ENCODE assay signal across 9 cellular contexts in the genomic region with DNA sequence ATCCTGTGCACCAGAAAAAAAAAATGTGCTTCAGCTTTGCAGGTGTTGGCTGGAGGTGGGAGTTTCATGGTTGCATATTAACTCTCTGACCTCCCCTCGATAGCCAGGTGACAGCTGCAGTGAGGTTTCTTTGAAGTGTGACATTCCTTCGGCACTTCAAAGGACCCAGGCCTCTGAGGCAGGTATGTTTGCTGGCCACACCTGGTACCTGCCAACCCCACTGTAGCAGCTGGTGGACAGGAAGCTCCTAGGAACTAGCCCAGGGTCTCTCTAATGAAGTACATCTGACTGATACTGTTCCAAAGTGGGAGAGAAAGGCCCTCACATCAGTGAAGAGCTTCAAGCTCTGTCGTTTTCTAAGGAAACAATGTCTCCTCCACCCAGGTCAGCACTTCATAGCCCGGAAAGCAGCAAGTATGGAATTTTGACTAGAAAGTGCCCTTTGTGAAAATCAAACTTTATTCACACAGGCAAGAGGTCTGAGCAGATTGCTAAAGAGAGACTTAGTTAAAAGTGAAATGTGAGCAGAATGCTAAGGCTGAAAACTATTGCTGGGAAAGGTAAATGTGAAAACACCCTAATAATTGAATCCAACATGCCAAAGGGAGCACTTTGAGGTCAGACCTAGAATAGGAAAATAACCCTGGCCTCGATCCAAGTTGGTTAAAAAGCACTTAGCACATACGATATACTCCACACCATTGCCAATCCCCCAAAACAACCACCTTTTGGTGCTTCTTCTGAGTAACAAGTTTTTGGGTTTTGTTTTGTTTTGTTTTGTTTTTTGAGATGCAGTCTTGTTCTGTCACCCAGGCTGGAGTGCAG.
A peak's percentile ranks its signal among the peaks of the same experiment; 100 is the strongest.
DNase-seq lines count a peak whose midpoint lies in the region; ATAC-seq, FAIRE-seq and TF ChIP-seq lines count a peak whose summit lies in the region.
"Had no signal": no experiment of that assay in that cellular context is flagged by ENCODE, and none has a peak within 500 bp of the region (broad histone marks: within the 10 kb centered on the region; RNA-seq: fewer than 3 reads in every experiment).

No MANE protein-coding gene starts in this region.

- DNase-seq in GM12892 (ENCODE audit: insufficient read length) (no peak), NCI-H748 treated with DMSO at 0.1 percent for 48 hours (lab: John Stamatoyannopoulos, UW) (peak; percentile 36), HepG2 (ENCODE audit: low spot score) (peak; percentile 81), hippocampal formation (lab: John Stamatoyannopoulos, UW) (no peak), NCI-H2227 (lab: John Stamatoyannopoulos, UW; ENCODE audit: unreplicated experiment) (no peak)
- DNase-seq in NK-92 treated with Interleukin-12 subunit alpha and Interleukin-12 subunit beta, amount 100 ng/mL, for 24 hours (lab: John Stamatoyannopoulos, UW), result no peak
- DNase-seq: midbrain had no signal

- H3K27me3 ChIP-seq in HepG2 (ENCODE audit: control insufficient read depth in 1 of 2, insufficient read depth in 2 of 2, low read length in 2 of 2), result no peaks in the 10 kb centered on the region

- H3K79me2 ChIP-seq in HepG2 (ENCODE audit: insufficient read depth, low read length), result no peaks in the 10 kb centered on the region

- no peaks in the 10 kb centered on the region for H4K20me1 ChIP-seq in HepG2 (ENCODE audit: insufficient read depth, low read length)

- peaks cover 56% of the 10 kb centered on the region for H3K4me1 ChIP-seq in HepG2 (ENCODE audit: insufficient read depth, low read length)

- peak overlapping the region; percentile 54 for H3K27ac ChIP-seq in HepG2 (ENCODE audit: extremely low read length, insufficient read depth, low read length)

- TF ChIP-seq POLR2A in GM12892 (IDR thresholded peaks at IDR 0.05; ENCODE audit: low read depth, low read length) (no peak), HepG2 (IDR thresholded peaks at IDR 0.05; ENCODE audit: insufficient read depth in 1 of 2, low read depth in 2 of 2, low read length in 2 of 2) (no peak)

- in situ Hi-C loops in HepG2 (cut with HindIII; ENCODE audit: extremely low pct_ligation_motif_present, low pct_unique_long_range_greater_than_20kb), result no loop called here

- peak; percentile 42 for ATAC-seq in HG02870 (IDR thresholded peaks at IDR 0.05; ENCODE audit: unreplicated experiment)
- ATAC-seq in HepG2, result peak; percentile 85
- ATAC-seq in HG02571 (IDR thresholded peaks at IDR 0.05; ENCODE audit: unreplicated experiment), result no peak

- FAIRE-seq in GM12892 (lab: Jason Lieb, UNC) (peak; percentile 9), HepG2 (lab: Jason Lieb, UNC) (peak; percentile 94)

- POLR2A ChIA-PET in HepG2 (lab: Yijun Ruan, JAX), result interaction anchor here (0.6 to 2.1 kb wide), 9 partner anchors 15 to 71 kb away, joined by 3 to 16 read pairs (median 5); a partner anchor contains a TSS

- no peak overlapping the region for H2AFZ ChIP-seq in HepG2 (ENCODE audit: low read length)

- TF ChIP-seq RAD21 in HepG2 (CRISPR knock-in tag; IDR thresholded peaks at IDR 0.05), result no peak

- CTCF ChIA-PET in HepG2 (lab: Yijun Ruan, JAX; ENCODE audit: low intra/inter-chr PET ratio, low total read pairs), result no interaction called here

- H3K9ac ChIP-seq in HepG2 (ENCODE audit: insufficient read depth, low read depth, low read length), result no peak overlapping the region

- peak overlapping the region; percentile 58 for H3K4me2 ChIP-seq in HepG2 (ENCODE audit: low read depth, low read length)

- peak in 1 of 2 experiments; percentile 91; a peak in 1 of 4 replicates for TF ChIP-seq EP300 in HepG2 (IDR thresholded peaks at IDR 0.05; ENCODE audit: low read depth in 2 of 2, low read length in 2 of 2)
- peak; percentile 91 for TF ChIP-seq EP300 in HepG2 (CRISPR knock-in tag; IDR thresholded peaks at IDR 0.05; ENCODE audit: borderline replicate concordance)

- H3K9me3 ChIP-seq in HepG2 (ENCODE audit: low read length), result no peaks in the 10 kb centered on the region

- H3K4me3 ChIP-seq in HepG2 (replicated peaks in 1 of 3; ENCODE audit: insufficient read depth in 1 of 3, low read depth in 2 of 3, low read length in 3 of 3), result peak overlapping the region in 1 of 3 experiments; percentile 8; a peak in 1 of 6 replicates

- TF ChIP-seq CTCF in HepG2 (CRISPR knock-in tag; IDR thresholded peaks at IDR 0.05), result no peak

- no peaks in the 10 kb centered on the region for H3K36me3 ChIP-seq in HepG2 (replicated peaks in 1 of 2; ENCODE audit: control insufficient read depth in 1 of 2, insufficient read depth in 2 of 2, low read length in 2 of 2)

- 24% methylated on average over 6 of the region's 6 CpGs for WGBS in HepG2 (ENCODE audit: low lambda C conversion rate)

- no TSS peak for BruUV-seq in HepG2 (replicated peaks; lab: Mats Ljungman, UMichigan)

- intact Hi-C loops in HepG2 (cut with micrococcal nuclease; ENCODE audit: unreplicated experiment), result no loop called here

TF ChIP-seq in HepG2, 621 proteins besides CTCF, POLR2A, EP300 and RAD21 (continues in another document):
- TF ChIP-seq ZNF136 (CRISPR knock-in tag; IDR thresholded peaks at IDR 0.05; ENCODE audit: low read depth) (0 out of 2 replicates have a peak, but pooled peaks have one; percentile 29), HNRNPLL (IDR thresholded peaks at IDR 0.05; ENCODE audit: low read depth, low read length, poor library complexity, severe bottlenecking) (no peak), ZNF672 (CRISPR knock-in tag; IDR thresholded peaks at IDR 0.05) (no peak), ZNF207 (IDR thresholded peaks at IDR 0.05; ENCODE audit: borderline replicate concordance) (no peak), ZNF792 (CRISPR knock-in tag; IDR thresholded peaks at IDR 0.05) (no peak), ZNF839 (CRISPR knock-in tag; IDR thresholded peaks at IDR 0.05; ENCODE audit: borderline replicate concordance) (no peak), MAF1 (CRISPR knock-in tag; IDR thresholded peaks at IDR 0.05; ENCODE audit: borderline replicate concordance) (no peak), FLYWCH1 (CRISPR knock-in tag; IDR thresholded peaks at IDR 0.05) (no peak), TARDBP (CRISPR knock-in tag; IDR thresholded peaks at IDR 0.05) (peak; percentile 58; the same call in 1 of the 2 replicates), CEBPB (IDR thresholded peaks at IDR 0.05; ENCODE audit: borderline replicate concordance, low read depth, low read length) (no peak), MXD4 (CRISPR knock-in tag; IDR thresholded peaks at IDR 0.05) (no peak), ZNF367 (CRISPR knock-in tag; IDR thresholded peaks at IDR 0.05; ENCODE audit: borderline replicate concordance) (no peak), YY1 (IDR thresholded peaks at IDR 0.05; ENCODE audit: insufficient read depth, insufficient replicate concordance, low read depth, low read length) (no peak), ZNF746 (CRISPR knock-in tag; IDR thresholded peaks at IDR 0.05) (peak; percentile 76; the same call in 1 of the 2 replicates), XRCC5 (optimal IDR thresholded peaks at IDR 0.05; ENCODE audit: low read length) (no peak), CAMTA2 (CRISPR knock-in tag; IDR thresholded peaks at IDR 0.05; ENCODE audit: borderline replicate concordance) (no peak), SCMH1 (CRISPR knock-in tag; IDR thresholded peaks at IDR 0.05; ENCODE audit: borderline replicate concordance) (no peak), KDM2A (CRISPR knock-in tag; IDR thresholded peaks at IDR 0.05; ENCODE audit: borderline replicate concordance, low read depth) (no peak)
- TF ChIP-seq, protein P1, sequence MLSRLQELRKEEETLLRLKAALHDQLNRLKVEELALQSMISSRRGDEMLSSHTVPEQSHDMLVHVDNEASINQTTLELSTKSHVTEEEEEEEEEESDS (CRISPR knock-in tag; IDR thresholded peaks at IDR 0.05; ENCODE audit: borderline replicate concordance), result no peak
- TF ChIP-seq, protein P2, sequence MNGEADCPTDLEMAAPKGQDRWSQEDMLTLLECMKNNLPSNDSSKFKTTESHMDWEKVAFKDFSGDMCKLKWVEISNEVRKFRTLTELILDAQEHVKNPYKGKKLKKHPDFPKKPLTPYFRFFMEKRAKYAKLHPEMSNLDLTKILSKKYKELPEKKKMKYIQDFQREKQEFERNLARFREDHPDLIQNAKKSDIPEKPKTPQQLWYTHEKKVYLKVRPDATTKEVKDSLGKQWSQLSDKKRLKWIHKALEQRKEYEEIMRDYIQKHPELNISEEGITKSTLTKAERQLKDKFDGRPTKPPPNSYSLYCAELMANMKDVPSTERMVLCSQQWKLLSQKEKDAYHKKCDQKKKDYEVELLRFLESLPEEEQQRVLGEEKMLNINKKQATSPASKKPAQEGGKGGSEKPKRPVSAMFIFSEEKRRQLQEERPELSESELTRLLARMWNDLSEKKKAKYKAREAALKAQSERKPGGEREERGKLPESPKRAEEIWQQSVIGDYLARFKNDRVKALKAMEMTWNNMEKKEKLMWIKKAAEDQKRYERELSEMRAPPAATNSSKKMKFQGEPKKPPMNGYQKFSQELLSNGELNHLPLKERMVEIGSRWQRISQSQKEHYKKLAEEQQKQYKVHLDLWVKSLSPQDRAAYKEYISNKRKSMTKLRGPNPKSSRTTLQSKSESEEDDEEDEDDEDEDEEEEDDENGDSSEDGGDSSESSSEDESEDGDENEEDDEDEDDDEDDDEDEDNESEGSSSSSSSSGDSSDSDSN (CRISPR knock-in tag; IDR thresholded peaks at IDR 0.05), result no peak
- TF ChIP-seq, protein P3, sequence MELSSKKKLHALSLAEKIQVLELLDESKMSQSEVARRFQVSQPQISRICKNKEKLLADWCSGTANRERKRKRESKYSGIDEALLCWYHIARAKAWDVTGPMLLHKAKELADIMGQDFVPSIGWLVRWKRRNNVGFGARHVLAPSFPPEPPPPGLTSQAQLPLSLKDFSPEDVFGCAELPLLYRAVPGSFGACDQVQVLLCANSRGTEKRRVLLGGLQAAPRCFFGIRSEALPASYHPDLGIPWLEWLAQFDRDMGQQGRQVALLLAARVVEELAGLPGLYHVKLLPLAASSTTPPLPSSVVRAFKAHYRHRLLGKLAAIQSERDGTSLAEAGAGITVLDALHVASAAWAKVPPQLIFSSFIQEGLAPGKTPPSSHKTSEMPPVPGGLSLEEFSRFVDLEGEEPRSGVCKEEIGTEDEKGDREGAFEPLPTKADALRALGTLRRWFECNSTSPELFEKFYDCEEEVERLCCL (CRISPR knock-in tag; IDR thresholded peaks at IDR 0.05; ENCODE audit: borderline replicate concordance), result no peak

Comparison
In these comparisons a context has a peak if more than half of its experiments do, and no peak if none do; other contexts are left out.
1. DNase-seq: peak in NCI-H748 treated with DMSO at 0.1 percent for 48 hours (single experiment) and HepG2 (single experiment); none in GM12892 (single experiment), NK-92 treated with Interleukin-12 subunit alpha and Interleukin-12 subunit beta, amount 100 ng/mL, for 24 hours (single experiment), hippocampal formation (0 of 2) and NCI-H2227 (single experiment).